In the genomic region with DNA sequence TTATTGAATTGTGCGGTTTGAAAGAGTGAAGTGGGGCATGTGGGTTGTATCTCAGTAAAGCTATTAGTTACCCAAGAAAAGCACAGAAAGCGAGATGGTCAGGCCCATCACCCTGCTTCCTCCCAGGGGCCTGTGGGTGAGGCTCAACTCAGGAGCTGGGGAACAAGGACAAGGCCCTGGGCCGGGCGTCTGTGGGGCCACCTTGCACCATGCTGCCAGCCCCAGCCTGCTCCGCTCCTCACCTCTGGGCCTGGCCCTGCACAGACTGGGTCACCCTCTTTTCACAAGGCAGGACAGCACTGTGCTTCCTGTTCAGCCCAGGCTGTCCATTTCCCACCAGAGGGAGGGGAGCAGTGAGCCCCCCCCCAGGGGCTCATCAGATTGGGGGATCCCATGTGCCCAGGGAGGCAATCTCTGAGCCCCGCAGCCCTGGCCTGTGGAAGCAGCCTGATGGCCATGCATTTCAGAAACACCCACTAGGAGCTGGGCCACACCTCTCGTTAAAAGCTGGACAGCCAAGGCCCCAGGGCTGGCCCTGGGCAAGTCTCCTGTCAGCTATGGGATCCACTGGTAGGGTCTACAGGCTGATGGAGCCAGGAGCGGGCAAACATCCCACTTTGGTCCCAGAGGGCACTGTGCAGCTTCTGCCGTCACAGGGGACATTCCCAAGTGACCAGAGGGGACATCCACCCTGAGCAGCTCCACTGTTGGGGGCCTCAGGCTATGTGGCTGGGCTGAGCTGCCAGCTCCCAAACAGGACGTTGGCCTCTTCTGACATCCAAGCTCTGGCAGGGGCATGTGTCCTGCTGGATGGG, we compare ENCODE assay signal across 1 cellular context.
TF ChIP-seq lines count a peak whose summit lies in the region.

No MANE protein-coding gene starts in this region.

TF ChIP-seq in HepG2, 621 proteins besides CTCF, POLR2A, EP300 and RAD21:
- TF ChIP-seq KDM5A (IDR thresholded peaks at IDR 0.05; ENCODE audit: borderline replicate concordance, low read length), result no peak
- TF ChIP-seq ZNF263 (CRISPR knock-in tag; IDR thresholded peaks at IDR 0.05), result no peak
- TF ChIP-seq, protein P1, sequence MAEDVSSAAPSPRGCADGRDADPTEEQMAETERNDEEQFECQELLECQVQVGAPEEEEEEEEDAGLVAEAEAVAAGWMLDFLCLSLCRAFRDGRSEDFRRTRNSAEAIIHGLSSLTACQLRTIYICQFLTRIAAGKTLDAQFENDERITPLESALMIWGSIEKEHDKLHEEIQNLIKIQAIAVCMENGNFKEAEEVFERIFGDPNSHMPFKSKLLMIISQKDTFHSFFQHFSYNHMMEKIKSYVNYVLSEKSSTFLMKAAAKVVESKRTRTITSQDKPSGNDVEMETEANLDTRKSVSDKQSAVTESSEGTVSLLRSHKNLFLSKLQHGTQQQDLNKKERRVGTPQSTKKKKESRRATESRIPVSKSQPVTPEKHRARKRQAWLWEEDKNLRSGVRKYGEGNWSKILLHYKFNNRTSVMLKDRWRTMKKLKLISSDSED (CRISPR knock-in tag; IDR thresholded peaks at IDR 0.05), result no peak
- TF ChIP-seq, protein P2, sequence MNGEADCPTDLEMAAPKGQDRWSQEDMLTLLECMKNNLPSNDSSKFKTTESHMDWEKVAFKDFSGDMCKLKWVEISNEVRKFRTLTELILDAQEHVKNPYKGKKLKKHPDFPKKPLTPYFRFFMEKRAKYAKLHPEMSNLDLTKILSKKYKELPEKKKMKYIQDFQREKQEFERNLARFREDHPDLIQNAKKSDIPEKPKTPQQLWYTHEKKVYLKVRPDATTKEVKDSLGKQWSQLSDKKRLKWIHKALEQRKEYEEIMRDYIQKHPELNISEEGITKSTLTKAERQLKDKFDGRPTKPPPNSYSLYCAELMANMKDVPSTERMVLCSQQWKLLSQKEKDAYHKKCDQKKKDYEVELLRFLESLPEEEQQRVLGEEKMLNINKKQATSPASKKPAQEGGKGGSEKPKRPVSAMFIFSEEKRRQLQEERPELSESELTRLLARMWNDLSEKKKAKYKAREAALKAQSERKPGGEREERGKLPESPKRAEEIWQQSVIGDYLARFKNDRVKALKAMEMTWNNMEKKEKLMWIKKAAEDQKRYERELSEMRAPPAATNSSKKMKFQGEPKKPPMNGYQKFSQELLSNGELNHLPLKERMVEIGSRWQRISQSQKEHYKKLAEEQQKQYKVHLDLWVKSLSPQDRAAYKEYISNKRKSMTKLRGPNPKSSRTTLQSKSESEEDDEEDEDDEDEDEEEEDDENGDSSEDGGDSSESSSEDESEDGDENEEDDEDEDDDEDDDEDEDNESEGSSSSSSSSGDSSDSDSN (CRISPR knock-in tag; IDR thresholded peaks at IDR 0.05), result no peak
- TF ChIP-seq POGZ (CRISPR knock-in tag; IDR thresholded peaks at IDR 0.05), result no peak
- TF ChIP-seq SETDB1 (CRISPR knock-in tag; IDR thresholded peaks at IDR 0.05; ENCODE audit: borderline replicate concordance), result no peak
- no peak for TF ChIP-seq ZNF546 (CRISPR knock-in tag; conservative IDR thresholded peaks at IDR 0.05)
- TF ChIP-seq, protein P3, sequence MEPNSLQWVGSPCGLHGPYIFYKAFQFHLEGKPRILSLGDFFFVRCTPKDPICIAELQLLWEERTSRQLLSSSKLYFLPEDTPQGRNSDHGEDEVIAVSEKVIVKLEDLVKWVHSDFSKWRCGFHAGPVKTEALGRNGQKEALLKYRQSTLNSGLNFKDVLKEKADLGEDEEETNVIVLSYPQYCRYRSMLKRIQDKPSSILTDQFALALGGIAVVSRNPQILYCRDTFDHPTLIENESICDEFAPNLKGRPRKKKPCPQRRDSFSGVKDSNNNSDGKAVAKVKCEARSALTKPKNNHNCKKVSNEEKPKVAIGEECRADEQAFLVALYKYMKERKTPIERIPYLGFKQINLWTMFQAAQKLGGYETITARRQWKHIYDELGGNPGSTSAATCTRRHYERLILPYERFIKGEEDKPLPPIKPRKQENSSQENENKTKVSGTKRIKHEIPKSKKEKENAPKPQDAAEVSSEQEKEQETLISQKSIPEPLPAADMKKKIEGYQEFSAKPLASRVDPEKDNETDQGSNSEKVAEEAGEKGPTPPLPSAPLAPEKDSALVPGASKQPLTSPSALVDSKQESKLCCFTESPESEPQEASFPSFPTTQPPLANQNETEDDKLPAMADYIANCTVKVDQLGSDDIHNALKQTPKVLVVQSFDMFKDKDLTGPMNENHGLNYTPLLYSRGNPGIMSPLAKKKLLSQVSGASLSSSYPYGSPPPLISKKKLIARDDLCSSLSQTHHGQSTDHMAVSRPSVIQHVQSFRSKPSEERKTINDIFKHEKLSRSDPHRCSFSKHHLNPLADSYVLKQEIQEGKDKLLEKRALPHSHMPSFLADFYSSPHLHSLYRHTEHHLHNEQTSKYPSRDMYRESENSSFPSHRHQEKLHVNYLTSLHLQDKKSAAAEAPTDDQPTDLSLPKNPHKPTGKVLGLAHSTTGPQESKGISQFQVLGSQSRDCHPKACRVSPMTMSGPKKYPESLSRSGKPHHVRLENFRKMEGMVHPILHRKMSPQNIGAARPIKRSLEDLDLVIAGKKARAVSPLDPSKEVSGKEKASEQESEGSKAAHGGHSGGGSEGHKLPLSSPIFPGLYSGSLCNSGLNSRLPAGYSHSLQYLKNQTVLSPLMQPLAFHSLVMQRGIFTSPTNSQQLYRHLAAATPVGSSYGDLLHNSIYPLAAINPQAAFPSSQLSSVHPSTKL (CRISPR knock-in tag; IDR thresholded peaks at IDR 0.05), result no peak
- no peak for TF ChIP-seq MED8 (CRISPR knock-in tag; IDR thresholded peaks at IDR 0.05; ENCODE audit: insufficient replicate concordance)
- no peak for TF ChIP-seq LCORL (IDR thresholded peaks at IDR 0.05)
- TF ChIP-seq LCORL (CRISPR knock-in tag; IDR thresholded peaks at IDR 0.05), result no peak
- no peak for TF ChIP-seq ZNF543 (CRISPR knock-in tag; IDR thresholded peaks at IDR 0.05)
- no peak for TF ChIP-seq ZNF264 (CRISPR knock-in tag; IDR thresholded peaks at IDR 0.05)
TF ChIP-seq in HepG2: peak in this region for 0.
